Comparison of ENCODE assay signal across 9 cellular contexts in genomic region chr20:25040438-25040831, GRCh38. TPM values are rescaled to one million over a fixed set of nuclear protein-coding genes. Genes with fewer than 3 reads are reported as not detected.
DNase-seq lines count a peak whose midpoint lies in the region; ATAC-seq lines count a peak whose summit lies in the region.
"Had no signal": no experiment of that assay in that cellular context is flagged by ENCODE, and none has a peak within 500 bp of the region (broad histone marks: within the 10 kb centered on the region; RNA-seq: fewer than 3 reads in every experiment).

No MANE protein-coding gene starts in this region.

- no peaks in the 10 kb centered on the region for H3K36me3 Mint-ChIP-seq in activated T-helper 17 cell treated with anti-CD3 and anti-CD28 coated beads, Interleukin-2, amount 50 U/mL, for 72 hours (ENCODE audit: low read depth)

- ATAC-seq in activated T-helper 17 cell treated with anti-CD3 and anti-CD28 coated beads, Interleukin-2, amount 50 U/mL, for 72 hours (replicated peaks), result no peak
- ATAC-seq in GM21717 (IDR thresholded peaks at IDR 0.05; ENCODE audit: unreplicated experiment), result no peak
- ATAC-seq in GM19455 (IDR thresholded peaks at IDR 0.05; ENCODE audit: unreplicated experiment), result no peak
- ATAC-seq: HCT116 had no signal

- H3K4me1 Mint-ChIP-seq in activated T-helper 17 cell treated with anti-CD3 and anti-CD28 coated beads, Interleukin-2, amount 50 U/mL, for 72 hours, result peaks cover 24% of the 10 kb centered on the region

- peak; percentile 31 for DNase-seq in H4 (ENCODE audit: low spot score)
- peak; percentile 32 to 85 for DNase-seq in T47D (ENCODE audit: low read depth in 1 of 2, low spot score in 1 of 2)
- DNase-seq in kidney tubule cell (ENCODE audit: low spot score), result peak; percentile 51
- no peak for DNase-seq in Kasumi-1 (lab: John Stamatoyannopoulos, UW)

- in situ Hi-C loops in T47D (cut with HindIII; ENCODE audit: low pct_unique_long_range_greater_than_20kb, low sequenced_read_pairs), result no loop called here

- H3K4me3 Mint-ChIP-seq in activated T-helper 17 cell treated with anti-CD3 and anti-CD28 coated beads, Interleukin-2, amount 50 U/mL, for 72 hours, result no peak overlapping the region

- no peaks in the 10 kb centered on the region for H3K27me3 ChIP-seq in stomach smooth muscle (ENCODE audit: control insufficient read depth in 1 of 2, insufficient read depth in 2 of 2, low read length in 2 of 2)

- H3K9me3 Mint-ChIP-seq in activated T-helper 17 cell treated with anti-CD3 and anti-CD28 coated beads, Interleukin-2, amount 50 U/mL, for 72 hours, result no peaks in the 10 kb centered on the region

- H3K9me3 ChIP-seq in stomach smooth muscle (ENCODE audit: control insufficient read depth in 2 of 2, low read length in 2 of 2), result no peaks in the 10 kb centered on the region

- H3K9ac ChIP-seq in stomach smooth muscle (ENCODE audit: low read length in 2 of 2), result peak overlapping the region in 1 of 2 donors; percentile 60

- peak overlapping the region; percentile 20 to 59 for H3K4me3 ChIP-seq in stomach smooth muscle (ENCODE audit: low read length in 2 of 2)

- H3K27ac ChIP-seq in stomach smooth muscle (ENCODE audit: low read length), result peak overlapping the region; percentile 90

- H3K27me3 Mint-ChIP-seq in activated T-helper 17 cell treated with anti-CD3 and anti-CD28 coated beads, Interleukin-2, amount 50 U/mL, for 72 hours, result no peaks in the 10 kb centered on the region

- H3K36me3 ChIP-seq in stomach smooth muscle (ENCODE audit: control insufficient read depth in 2 of 2, insufficient read depth in 2 of 2, low read length in 2 of 2), result no peaks in the 10 kb centered on the region

- no peak overlapping the region for H3K27ac Mint-ChIP-seq in activated T-helper 17 cell treated with anti-CD3 and anti-CD28 coated beads, Interleukin-2, amount 50 U/mL, for 72 hours

- H3K4me1 ChIP-seq in stomach smooth muscle (ENCODE audit: control insufficient read depth, insufficient read depth, low read length), result peaks cover 93% of the 10 kb centered on the region

RNA-seq across cellular contexts. Expression of gene ACSS1, which starts 17.5 kb away (rescaled TPM):
- 0.10 and 0.21 TPM in 2 replicates for total RNA-seq in H4 (2014; rRNA removed; shearing (Covaris generic))
- 10 to 100 TPM in 1 of 2 donors, 1 to 10 TPM in 1; 8.4 to 23.3 TPM for total RNA-seq in activated T-helper 17 cell treated with anti-CD3 and anti-CD28 coated beads, Interleukin-2, amount 50 U/mL, for 72 hours

RNA-seq across cellular contexts. Expression of gene VSX1, which starts 41.5 kb away (rescaled TPM):
- not detected in 2 replicates for total RNA-seq in H4 (2014; rRNA removed; shearing (Covaris generic))
- not detected for total RNA-seq in activated T-helper 17 cell treated with anti-CD3 and anti-CD28 coated beads, Interleukin-2, amount 50 U/mL, for 72 hours

RNA-seq across cellular contexts. Expression of gene APMAP, which starts 47.9 kb away (rescaled TPM):
- total RNA-seq in H4 (2014; rRNA removed; shearing (Covaris generic)), result 110 and 115 TPM in 2 replicates
- total RNA-seq in activated T-helper 17 cell treated with anti-CD3 and anti-CD28 coated beads, Interleukin-2, amount 50 U/mL, for 72 hours, result 10 to 100 TPM; 30.7 to 49.4 TPM

Comparison
In these comparisons a context has a peak if more than half of its experiments do, and no peak if none do; other contexts are left out.
1. DNase-seq: peak in H4 (single experiment), T47D (2 of 2) and kidney tubule cell (single experiment); none in Kasumi-1 (0 of 2).